1 cellular context compared by ENCODE assay signal in genomic region chr17:58382885-58383248, GRCh38.
TF ChIP-seq lines count a peak whose summit lies in the region.

No MANE protein-coding gene starts in this region.

TF ChIP-seq in K562, 482 proteins besides CTCF, POLR2A, EP300 and RAD21:
- TF ChIP-seq MCM5 (IDR thresholded peaks at IDR 0.05; ENCODE audit: low read depth) (no peak), TARDBP (IDR thresholded peaks at IDR 0.05) (no peak), SMAD3 (CRISPR knock-in tag; conservative IDR thresholded peaks at IDR 0.05) (no peak), ZSCAN32 (CRISPR knock-in tag; IDR thresholded peaks at IDR 0.05) (no peak), MCM3 (IDR thresholded peaks at IDR 0.05) (no peak), PKNOX1 (IDR thresholded peaks at IDR 0.05) (no peak), HMBOX1 (IDR thresholded peaks at IDR 0.05) (no peak), ZC3H4 (CRISPR knock-in tag; IDR thresholded peaks at IDR 0.05; ENCODE audit: borderline replicate concordance) (no peak), MYC (IDR thresholded peaks at IDR 0.05; ENCODE audit: low read depth, low read length) (no peak), MYC (CRISPR knock-in tag; IDR thresholded peaks at IDR 0.05; ENCODE audit: borderline replicate concordance, low read depth) (no peak), GATA2 (CRISPR knock-in tag; IDR thresholded peaks at IDR 0.05) (no peak)
